Comparison of ENCODE assay signal across 22 cellular contexts in the genomic region with DNA sequence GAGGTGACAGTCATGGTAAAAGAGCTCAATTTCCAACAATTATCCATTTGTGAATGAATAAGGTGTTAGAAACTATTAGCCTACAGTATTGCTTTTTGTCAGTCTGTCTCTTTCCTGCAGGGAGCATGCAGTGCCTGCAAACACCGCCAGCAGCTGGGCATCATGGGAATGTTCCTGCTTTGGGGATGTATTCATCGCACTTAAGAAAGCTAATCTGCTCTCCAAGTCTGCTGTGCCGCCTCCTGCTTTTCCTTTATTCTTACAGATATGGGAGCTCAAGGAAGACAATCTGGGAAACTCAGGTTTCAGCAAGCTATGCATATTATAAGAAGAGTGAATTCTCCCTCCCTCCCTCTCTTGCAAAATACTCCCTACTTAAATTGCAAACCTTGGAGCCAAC.
A peak's percentile ranks its signal among the peaks of the same experiment; 100 is the strongest.
DNase-seq lines count a peak whose midpoint lies in the region; TF ChIP-seq lines count a peak whose summit lies in the region.
"Had no signal": no experiment of that assay in that cellular context is flagged by ENCODE, and none has a peak within 500 bp of the region (broad histone marks: within the 10 kb centered on the region; RNA-seq: fewer than 3 reads in every experiment).

No MANE protein-coding gene starts in this region.

- POLR2A ChIA-PET in OCI-LY7 (lab: Charles Lee): interaction anchor here (0.7 kb wide), 1 partner anchor 35 kb away, joined by 3 read pairs; no protein-coding TSS in a partner anchor

- BruUV-seq in OCI-LY7 (replicated peaks; lab: Mats Ljungman, UMichigan): no TSS peak

- no peaks in the 10 kb centered on the region for H3K9me2 ChIP-seq in OCI-LY7 (ENCODE audit: insufficient read depth, low read length)

- no peak overlapping the region for H3K27ac ChIP-seq in OCI-LY7 (ENCODE audit: low read depth, low read length, poor library complexity, severe bottlenecking)
- H3K27ac ChIP-seq: adrenal gland, esophagus muscularis mucosa, prostate gland, SJCRH30, stomach, upper lobe of left lung had no signal

- H3K79me2 ChIP-seq in OCI-LY7 (ENCODE audit: insufficient read depth, low read depth, low read length): no peaks in the 10 kb centered on the region

- no peak overlapping the region for H3K4me3 ChIP-seq in OCI-LY7 (ENCODE audit: low read depth, low read length, poor library complexity, severe bottlenecking)
- H3K4me3 ChIP-seq: adrenal gland, prostate gland, SJCRH30, stomach, upper lobe of left lung had no signal

- H3K4me1 ChIP-seq in OCI-LY7 (ENCODE audit: insufficient read depth, low read length, poor library complexity, severe bottlenecking): peaks cover 8% of the 10 kb centered on the region
- H3K4me1 ChIP-seq: adrenal gland, prostate gland, upper lobe of left lung had no signal

- TF ChIP-seq CTCF in OCI-LY7 (conservative IDR thresholded peaks at IDR 0.05; ENCODE audit: low read length): no peak

- intact Hi-C loops in OCI-LY7 (cut with micrococcal nuclease; ENCODE audit: unreplicated experiment): no loop called here
- intact Hi-C loops in head of caudate nucleus (cut with DNase I): no loop called here
- intact Hi-C loops in posterior cingulate gyrus (cut with DNase I): no loop called here

- H3K36me3 ChIP-seq in OCI-LY7 (ENCODE audit: insufficient read depth, low read length): no peaks in the 10 kb centered on the region
- H3K36me3 ChIP-seq: adrenal gland, esophagus muscularis mucosa, prostate gland, SJCRH30, stomach, upper lobe of left lung had no signal

- no peak overlapping the region for H3K4me2 ChIP-seq in OCI-LY7 (ENCODE audit: low read length)

- H2AFZ ChIP-seq in OCI-LY7 (ENCODE audit: low read length): peak overlapping the region; percentile 92

- no peaks in the 10 kb centered on the region for H3K9me3 ChIP-seq in OCI-LY7 (ENCODE audit: low read length)
- H3K9me3 ChIP-seq: adrenal gland, esophagus muscularis mucosa, prostate gland, SJCRH30, stomach, upper lobe of left lung had no signal

- CTCF ChIA-PET in OCI-LY7 (lab: Charles Lee; ENCODE audit: unreplicated experiment): no interaction called here

- peak; percentile 24 for DNase-seq in LHCN-M2 (ENCODE audit: low read depth)
- no peak for DNase-seq in OCI-LY7 (ENCODE audit: low spot score)
- DNase-seq in head of caudate nucleus: peak in 40 of 42 donors; percentile 13 to 88 (median 56)
- peak in 8 of 10 donors; percentile 32 to 93 (median 67) for DNase-seq in posterior cingulate gyrus
- no peak for DNase-seq in SW 1271 (lab: John Stamatoyannopoulos, UW)
- DNase-seq in GDM1 (lab: John Stamatoyannopoulos, UW): no peak
- no peak for DNase-seq in effector CD4-positive, alpha-beta T cell
- DNase-seq: activated CD8-positive, alpha-beta T cell treated with anti-CD3 and anti-CD28 coated beads, Interleukin-2, amount 10 ng/mL, durations not matched to agents 7 days and 5 days; activated T-cell treated with anti-CD3 and anti-CD28 coated beads, Interleukin-2, amount 50 U/mL, for 1 hour; adrenal gland; AML-193; effector CD8-positive, alpha-beta T cell; KG1; left cardiac atrium; natural killer cell; NCI-H1092; SJCRH30; stimulated activated CD4-positive, alpha-beta T cell treated with anti-CD3 and anti-CD28 coated beads, Interleukin-4, amount 100 ng/mL, for 4 hours; stomach; upper lobe of left lung had no signal

- no peaks in the 10 kb centered on the region for H4K20me1 ChIP-seq in OCI-LY7 (ENCODE audit: insufficient read depth, low read length)

Comparison
In these comparisons a context has a peak if more than half of its experiments do, and no peak if none do; other contexts are left out.
1. DNase-seq: peak in LHCN-M2 (single experiment), head of caudate nucleus (40 of 42) and posterior cingulate gyrus (8 of 10); none in OCI-LY7 (single experiment), SW 1271 (0 of 2), GDM1 (single experiment) and effector CD4-positive, alpha-beta T cell (single experiment).